Comparison of ENCODE assay signal across 10 cellular contexts in the genomic region with DNA sequence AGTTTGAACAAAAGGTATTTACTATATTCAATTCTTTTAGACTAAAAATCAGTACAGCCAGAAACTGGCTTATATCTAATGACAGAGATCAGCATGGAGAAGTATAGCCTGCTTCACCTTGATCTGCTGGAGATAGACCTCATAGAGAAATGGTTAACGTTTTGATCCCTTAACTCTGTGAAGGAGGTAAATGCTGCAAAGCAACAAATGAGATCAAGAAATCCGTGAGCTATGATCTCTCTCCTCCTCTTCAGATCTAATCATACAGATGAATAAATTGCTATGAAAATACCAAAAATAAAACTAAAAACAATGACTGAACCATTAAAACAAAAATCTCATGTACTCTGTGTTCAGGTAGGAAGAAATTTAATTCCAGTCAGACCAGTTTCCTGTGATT. TPM values are rescaled to one million over a fixed set of nuclear protein-coding genes. Genes with fewer than 3 reads are reported as not detected.
A peak's percentile ranks its signal among the peaks of the same experiment; 100 is the strongest.
DNase-seq lines count a peak whose midpoint lies in the region; ATAC-seq and TF ChIP-seq lines count a peak whose summit lies in the region.
"Had no signal": no experiment of that assay in that cellular context is flagged by ENCODE, and none has a peak within 500 bp of the region (broad histone marks: within the 10 kb centered on the region; RNA-seq: fewer than 3 reads in every experiment).

No MANE protein-coding gene starts in this region.

- peak overlapping the region; percentile 53 for H3K9ac ChIP-seq in DND-41 (ENCODE audit: low read depth, low read length)
- peak overlapping the region; percentile 64 for H3K9ac ChIP-seq in Loucy (ENCODE audit: low read depth, low read length, poor library complexity, severe bottlenecking)

- DNase-seq in DND-41, result no peak
- no peak for DNase-seq in choroid plexus epithelial cell (ENCODE audit: low read depth)
- DNase-seq in psoas muscle, result no peak
- DNase-seq in dedifferentiated amniotic fluid mesenchymal stem cell (ENCODE audit: extremely low spot score), result no peak
- DNase-seq in left lung, result no peak
- no peak for DNase-seq in NCI-H1048 (lab: John Stamatoyannopoulos, UW)
- DNase-seq: central memory CD4-positive, alpha-beta T cell; NCI-H146 had no signal

- WGBS in psoas muscle, 3 donors, result 21 to 24% (median 22%) methylated on average over 2 of the region's 2 CpGs

- H3K27ac ChIP-seq in DND-41 (ENCODE audit: low read length) (peak overlapping the region; percentile 76), psoas muscle (no peak overlapping the region), left lung (no peak overlapping the region)

- H2AFZ ChIP-seq in DND-41 (ENCODE audit: low read depth, low read length) (peak overlapping the region; percentile 74), Loucy (ENCODE audit: low read length) (peak overlapping the region; percentile 93)

- H3K4me3 ChIP-seq in DND-41 (ENCODE audit: low read depth in 1 of 2, low read length in 2 of 2) (peak overlapping the region; percentile 18 to 50; a peak in 3 of 4 replicates), Loucy (ENCODE audit: low read length, poor library complexity, severe bottlenecking) (peak overlapping the region; percentile 73), choroid plexus epithelial cell (ENCODE audit: low read depth, low read length) (peak overlapping the region; percentile 52), psoas muscle (peak overlapping the region; percentile 61), left lung (peak overlapping the region in 1 of 2 donors; percentile 15)

- intact Hi-C loops in psoas muscle (cut with DNase I), result no loop called here
- intact Hi-C loops in left lung (cut with DNase I), result no loop called here

- ATAC-seq in DND-41 (ENCODE audit: insufficient read depth, low read depth) (peak; percentile 52), psoas muscle (no peak), left lung (no peak), GM21381 (IDR thresholded peaks at IDR 0.05; ENCODE audit: unreplicated experiment) (no peak)

- H3K79me2 ChIP-seq in DND-41 (ENCODE audit: insufficient read depth, low read length) (no peaks in the 10 kb centered on the region), Loucy (ENCODE audit: insufficient read depth, low read length) (no peaks in the 10 kb centered on the region)

- H4K20me1 ChIP-seq in DND-41 (ENCODE audit: insufficient read depth, low read length), result no peaks in the 10 kb centered on the region
- H4K20me1 ChIP-seq in Loucy (ENCODE audit: insufficient read depth, low read length, poor library complexity, severe bottlenecking), result no peaks in the 10 kb centered on the region

- no peaks in the 10 kb centered on the region for H3K36me3 ChIP-seq in DND-41 (ENCODE audit: insufficient read depth, low read length)
- no peaks in the 10 kb centered on the region for H3K36me3 ChIP-seq in Loucy (ENCODE audit: insufficient read depth, low read length)
- H3K36me3 ChIP-seq in psoas muscle (ENCODE audit: insufficient read depth in 1 of 2, low read depth in 1 of 2), result no peaks in the 10 kb centered on the region
- no peaks in the 10 kb centered on the region for H3K36me3 ChIP-seq in left lung

- H3K4me1 ChIP-seq in DND-41 (ENCODE audit: insufficient read depth, low read length) (peaks cover 19% of the 10 kb centered on the region), Loucy (ENCODE audit: insufficient read depth, low read length, poor library complexity, severe bottlenecking) (peaks cover 10% of the 10 kb centered on the region), psoas muscle (no peaks in the 10 kb centered on the region), left lung (no peaks in the 10 kb centered on the region)

- H3K9me2 ChIP-seq in Loucy (replicated peaks; ENCODE audit: low read depth, low read length), result no peaks in the 10 kb centered on the region

- no peaks in the 10 kb centered on the region for H3K27me3 ChIP-seq in DND-41 (ENCODE audit: insufficient read depth, low read length, poor library complexity)
- no peaks in the 10 kb centered on the region for H3K27me3 ChIP-seq in Loucy (ENCODE audit: insufficient read depth, low read length, poor library complexity, severe bottlenecking)
- H3K27me3 ChIP-seq in psoas muscle (ENCODE audit: insufficient read depth in 3 of 3, low read length in 2 of 3), result no peaks in the 10 kb centered on the region
- no peaks in the 10 kb centered on the region for H3K27me3 ChIP-seq in left lung

- peak overlapping the region; percentile 68 for H3K4me2 ChIP-seq in DND-41 (ENCODE audit: insufficient read depth, low read length)
- H3K4me2 ChIP-seq in Loucy (ENCODE audit: low read depth, low read length, poor library complexity, severe bottlenecking), result peak overlapping the region; percentile 86

- no peak for TF ChIP-seq CTCF in DND-41 (IDR thresholded peaks at IDR 0.05; ENCODE audit: borderline replicate concordance, extremely low read depth, low read length, poor library complexity, severe bottlenecking)
- no peak for TF ChIP-seq CTCF in Loucy (conservative IDR thresholded peaks at IDR 0.05; ENCODE audit: low read length)
- no peak for TF ChIP-seq CTCF in choroid plexus epithelial cell (conservative IDR thresholded peaks at IDR 0.05; ENCODE audit: low read depth, low read length)
- TF ChIP-seq CTCF in psoas muscle (IDR thresholded peaks at IDR 0.05), result no peak
- no peak for TF ChIP-seq CTCF in left lung (IDR thresholded peaks at IDR 0.05)

- no peaks in the 10 kb centered on the region for H3F3A ChIP-seq in Loucy (ENCODE audit: low read depth)

- H3K9me3 ChIP-seq in DND-41 (ENCODE audit: insufficient read depth, low read length, severe bottlenecking) (no peaks in the 10 kb centered on the region), Loucy (ENCODE audit: insufficient read depth, low read depth, low read length) (no peaks in the 10 kb centered on the region), psoas muscle (no peaks in the 10 kb centered on the region), left lung (no peaks in the 10 kb centered on the region)

RNA-seq across cellular contexts. Expression of a gene that starts 42.8 kb away (rescaled TPM):
- not detected for total RNA-seq in psoas muscle
- polyA plus RNA-seq in psoas muscle, result under 1 TPM in 1 of 3 donors, not detected in 2; 0.01 TPM
- under 1 TPM; 0.20 to 0.45 TPM for total RNA-seq in left lung
